19 cellular contexts compared by ENCODE assay signal in the genomic region with DNA sequence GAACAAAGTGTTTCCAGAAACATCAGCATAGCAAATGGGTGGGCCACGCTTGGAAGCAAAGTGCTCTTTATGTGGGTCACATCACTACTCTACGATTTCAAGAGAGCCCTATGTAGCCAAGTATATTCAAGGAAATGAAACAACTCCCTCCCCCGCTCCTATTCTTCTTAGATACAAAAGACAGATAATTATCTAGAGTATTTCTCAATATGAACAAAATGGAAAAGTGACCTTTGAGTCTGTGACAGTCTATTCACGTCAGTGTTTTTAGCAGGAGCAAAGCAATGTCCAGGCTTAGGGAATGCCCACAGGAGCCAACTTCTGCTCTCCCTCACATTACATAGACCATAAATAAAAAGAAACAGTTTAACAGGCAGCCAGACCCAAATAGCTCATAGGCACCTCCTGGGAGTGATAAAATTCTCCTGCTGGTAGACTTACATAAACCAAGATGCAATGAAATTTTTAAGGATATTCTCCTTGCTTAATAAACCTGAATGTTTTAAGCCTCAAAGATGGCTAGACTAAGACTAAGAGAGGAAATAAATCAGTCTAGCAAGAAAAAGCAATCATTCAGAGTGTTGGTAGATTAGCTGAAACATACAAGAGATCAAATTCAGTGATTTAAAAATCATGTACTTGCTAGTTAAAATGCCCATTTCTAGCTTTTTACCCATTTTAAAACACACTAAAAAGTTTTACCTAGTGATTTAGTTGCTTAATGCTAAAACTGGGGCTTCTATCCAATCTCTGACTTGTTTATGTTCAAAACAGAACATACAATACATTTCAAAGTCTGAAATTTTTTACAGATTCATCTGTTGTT.
DNase-seq lines count a peak whose midpoint lies in the region; ATAC-seq, FAIRE-seq and TF ChIP-seq lines count a peak whose summit lies in the region.
"Had no signal": no experiment of that assay in that cellular context is flagged by ENCODE, and none has a peak within 500 bp of the region (broad histone marks: within the 10 kb centered on the region; RNA-seq: fewer than 3 reads in every experiment).

No MANE protein-coding gene starts in this region.

- TF ChIP-seq CTCF in HEK293 (tag by site-specific recombination; IDR thresholded peaks at IDR 0.05) (no peak), body of pancreas (IDR thresholded peaks at IDR 0.05) (no peak), liver (IDR thresholded peaks at IDR 0.05; ENCODE audit: low read depth, low read length, missing input control) (no peak)

- peaks cover 11% of the 10 kb centered on the region for H3K4me1 ChIP-seq in HEK293 (ENCODE audit: control insufficient read depth, insufficient read depth, low read length)
- H3K4me1 ChIP-seq in body of pancreas: peaks cover 11% of the 10 kb centered on the region
- peaks cover 0 to 10% (median 5%) of the 10 kb centered on the region in 4 donors for H3K4me1 ChIP-seq in liver (ENCODE audit: control insufficient read depth in 4 of 4, insufficient read depth in 4 of 4, low read length in 3 of 4)
- peaks cover 9% of the 10 kb centered on the region for H3K4me1 ChIP-seq in skeletal muscle satellite cell (ENCODE audit: control insufficient read depth, insufficient read depth, low read length)
- H3K4me1 ChIP-seq: colonic mucosa had no signal

- H3K36me3 ChIP-seq in HEK293 (ENCODE audit: control insufficient read depth in 2 of 2, insufficient read depth in 1 of 2, low read length in 2 of 2) (no peaks in the 10 kb centered on the region), body of pancreas (replicated peaks in 1 of 2; ENCODE audit: insufficient read depth in 1 of 2, low read depth in 2 of 2) (no peaks in the 10 kb centered on the region), liver (ENCODE audit: control insufficient read depth in 4 of 4, insufficient read depth in 3 of 4, low read depth in 1 of 4, low read length in 3 of 4) (no peaks in the 10 kb centered on the region), skeletal muscle satellite cell (ENCODE audit: insufficient read depth, low read length) (no peaks in the 10 kb centered on the region)
- H3K36me3 ChIP-seq: colonic mucosa had no signal

- DNase-seq in body of pancreas: no peak
- no peak for DNase-seq in RCC 7860 (ENCODE audit: low spot score)
- no peak for DNase-seq in amygdala (lab: John Stamatoyannopoulos, UW)
- DNase-seq: activated CD8-positive, alpha-beta T cell treated with anti-CD3 and anti-CD28 coated beads for 36 hours; activated naive CD4-positive, alpha-beta T cell treated with anti-CD3 and anti-CD28 coated beads, Interleukin-2, amount 10 ng/mL, durations not matched to agents 7 days and 5 days; CD4-positive, CD25-positive, alpha-beta regulatory T cell; colonic mucosa; foreskin fibroblast; GDM1; islet precursor cell; NCI-H345; stimulated activated CD4-positive, alpha-beta T cell treated with anti-CD3 and anti-CD28 coated beads, Interleukin-2, amount 100 ng/mL, for 24 hours; stimulated activated naive B cell treated with anti-CD40 and anti-IgM and Interleukin-4, amounts not matched to agents 10 μg/mL and 1 μg/mL and 100 μg/mL, for 72 hours had no signal

- 63 to 72% methylated on average over 4 of the region's 4 CpGs for WGBS in body of pancreas, 2 donors
- WGBS in liver: 53% methylated on average over 4 of the region's 4 CpGs

- CTCF ChIA-PET in HEK293 (lab: Yijun Ruan, JAX): interaction anchor here (0.6 kb wide), 1 partner anchor 11 kb away, joined by 3 read pairs; no protein-coding TSS in a partner anchor

- H3K27me3 ChIP-seq in body of pancreas (no peaks in the 10 kb centered on the region), liver (ENCODE audit: control insufficient read depth in 4 of 4, insufficient read depth in 4 of 4, low read length in 3 of 4) (no peaks in the 10 kb centered on the region), skeletal muscle satellite cell (ENCODE audit: control insufficient read depth, insufficient read depth, low read length) (no peaks in the 10 kb centered on the region)
- H3K27me3 ChIP-seq: colonic mucosa had no signal

- H3K9me3 ChIP-seq in HEK293 (ENCODE audit: control insufficient read depth, insufficient read depth, low read depth, low read length): no peaks in the 10 kb centered on the region
- H3K9me3 ChIP-seq in body of pancreas: no peaks in the 10 kb centered on the region
- no peaks in the 10 kb centered on the region for H3K9me3 ChIP-seq in liver (ENCODE audit: control insufficient read depth in 4 of 4, low read length in 3 of 4)
- H3K9me3 ChIP-seq in skeletal muscle satellite cell (replicated peaks; ENCODE audit: low read length): no peaks in the 10 kb centered on the region
- H3K9me3 ChIP-seq: colonic mucosa had no signal

- intact Hi-C loops in body of pancreas (cut with DNase I): no loop called here

- POLR2A ChIA-PET in HEK293 (lab: Yijun Ruan, JAX): no interaction called here

- no peak overlapping the region for H3K9ac ChIP-seq in liver (ENCODE audit: low read depth in 1 of 2, low read length in 2 of 2)
- peak overlapping the region; percentile 17 for H3K9ac ChIP-seq in skeletal muscle satellite cell (ENCODE audit: low read depth, low read length)

- no peak for TF ChIP-seq POLR2A in body of pancreas (IDR thresholded peaks at IDR 0.05)

- H3K4me3 ChIP-seq in HEK293 (ENCODE audit: low read depth, low read length): no peak overlapping the region
- no peak overlapping the region for H3K4me3 ChIP-seq in body of pancreas
- no peak overlapping the region for H3K4me3 ChIP-seq in liver (ENCODE audit: low read depth in 1 of 3, low read length in 3 of 3)
- H3K4me3 ChIP-seq in skeletal muscle satellite cell (ENCODE audit: low read length): no peak overlapping the region
- H3K4me3 ChIP-seq: colonic mucosa, K562 had no signal

- no peak for FAIRE-seq in RCC 7860 (lab: Jason Lieb, UNC)
- FAIRE-seq: K562 had no signal

- H3K4me2 ChIP-seq in skeletal muscle satellite cell (ENCODE audit: low read length): no peak overlapping the region

- H3K27ac ChIP-seq in HEK293 (ENCODE audit: extremely low read depth, low read depth, low read length) (no peak overlapping the region), body of pancreas (no peak overlapping the region), liver (ENCODE audit: low read depth in 1 of 2, low read length in 2 of 2) (peak overlapping the region; percentile 44 to 62)
- H3K27ac ChIP-seq: colonic mucosa had no signal

- peak in 1 of 2 donors; percentile 40 for TF ChIP-seq RAD21 in liver (IDR thresholded peaks at IDR 0.05)

- peak; percentile 68 for ATAC-seq in body of pancreas
- no peak for ATAC-seq in SK-N-SH treated with all-trans-retinoic acid at 6 μM for 48 hours
- ATAC-seq in HG03520 (IDR thresholded peaks at IDR 0.05; ENCODE audit: unreplicated experiment): no peak
- ATAC-seq: activated CD8-positive, alpha-beta T cell treated with anti-CD3 and anti-CD28 coated beads for 36 hours; K562; stimulated activated naive B cell treated with anti-CD40 and anti-IgM and Interleukin-4, amounts not matched to agents 10 μg/mL and 1 μg/mL and 100 μg/mL, for 72 hours had no signal

TF ChIP-seq in HEK293, 187 proteins besides CTCF, POLR2A, EP300 and RAD21 (continues in another document):
- TF ChIP-seq, protein P1, sequence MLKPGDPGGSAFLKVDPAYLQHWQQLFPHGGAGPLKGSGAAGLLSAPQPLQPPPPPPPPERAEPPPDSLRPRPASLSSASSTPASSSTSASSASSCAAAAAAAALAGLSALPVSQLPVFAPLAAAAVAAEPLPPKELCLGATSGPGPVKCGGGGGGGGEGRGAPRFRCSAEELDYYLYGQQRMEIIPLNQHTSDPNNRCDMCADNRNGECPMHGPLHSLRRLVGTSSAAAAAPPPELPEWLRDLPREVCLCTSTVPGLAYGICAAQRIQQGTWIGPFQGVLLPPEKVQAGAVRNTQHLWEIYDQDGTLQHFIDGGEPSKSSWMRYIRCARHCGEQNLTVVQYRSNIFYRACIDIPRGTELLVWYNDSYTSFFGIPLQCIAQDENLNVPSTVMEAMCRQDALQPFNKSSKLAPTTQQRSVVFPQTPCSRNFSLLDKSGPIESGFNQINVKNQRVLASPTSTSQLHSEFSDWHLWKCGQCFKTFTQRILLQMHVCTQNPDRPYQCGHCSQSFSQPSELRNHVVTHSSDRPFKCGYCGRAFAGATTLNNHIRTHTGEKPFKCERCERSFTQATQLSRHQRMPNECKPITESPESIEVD (tag by site-specific recombination; IDR thresholded peaks at IDR 0.05): peak; percentile 94
- peak; percentile 66; the same call in 1 of the 2 replicates for TF ChIP-seq BCL11B (tag by site-specific recombination; IDR thresholded peaks at IDR 0.05; ENCODE audit: low read depth)

TF ChIP-seq in liver, 16 proteins besides CTCF, POLR2A, EP300 and RAD21 (continues in another document):
- TF ChIP-seq NR2F2 (IDR thresholded peaks at IDR 0.05): no peak

TF ChIP-seq in SK-N-SH treated with all-trans-retinoic acid at 6 μM for 48 hours, 23 proteins besides CTCF, POLR2A, EP300 and RAD21:
- TF ChIP-seq ESRRG (CRISPR knock-in tag; IDR thresholded peaks at IDR 0.05) (no peak), TOX (CRISPR knock-in tag; IDR thresholded peaks at IDR 0.05; ENCODE audit: borderline replicate concordance) (no peak), GLIS3 (CRISPR knock-in tag; IDR thresholded peaks at IDR 0.05) (no peak), ZNF8 (CRISPR knock-in tag; IDR thresholded peaks at IDR 0.05) (no peak), ZFP30 (CRISPR knock-in tag; IDR thresholded peaks at IDR 0.05) (no peak)
- TF ChIP-seq, protein P2, sequence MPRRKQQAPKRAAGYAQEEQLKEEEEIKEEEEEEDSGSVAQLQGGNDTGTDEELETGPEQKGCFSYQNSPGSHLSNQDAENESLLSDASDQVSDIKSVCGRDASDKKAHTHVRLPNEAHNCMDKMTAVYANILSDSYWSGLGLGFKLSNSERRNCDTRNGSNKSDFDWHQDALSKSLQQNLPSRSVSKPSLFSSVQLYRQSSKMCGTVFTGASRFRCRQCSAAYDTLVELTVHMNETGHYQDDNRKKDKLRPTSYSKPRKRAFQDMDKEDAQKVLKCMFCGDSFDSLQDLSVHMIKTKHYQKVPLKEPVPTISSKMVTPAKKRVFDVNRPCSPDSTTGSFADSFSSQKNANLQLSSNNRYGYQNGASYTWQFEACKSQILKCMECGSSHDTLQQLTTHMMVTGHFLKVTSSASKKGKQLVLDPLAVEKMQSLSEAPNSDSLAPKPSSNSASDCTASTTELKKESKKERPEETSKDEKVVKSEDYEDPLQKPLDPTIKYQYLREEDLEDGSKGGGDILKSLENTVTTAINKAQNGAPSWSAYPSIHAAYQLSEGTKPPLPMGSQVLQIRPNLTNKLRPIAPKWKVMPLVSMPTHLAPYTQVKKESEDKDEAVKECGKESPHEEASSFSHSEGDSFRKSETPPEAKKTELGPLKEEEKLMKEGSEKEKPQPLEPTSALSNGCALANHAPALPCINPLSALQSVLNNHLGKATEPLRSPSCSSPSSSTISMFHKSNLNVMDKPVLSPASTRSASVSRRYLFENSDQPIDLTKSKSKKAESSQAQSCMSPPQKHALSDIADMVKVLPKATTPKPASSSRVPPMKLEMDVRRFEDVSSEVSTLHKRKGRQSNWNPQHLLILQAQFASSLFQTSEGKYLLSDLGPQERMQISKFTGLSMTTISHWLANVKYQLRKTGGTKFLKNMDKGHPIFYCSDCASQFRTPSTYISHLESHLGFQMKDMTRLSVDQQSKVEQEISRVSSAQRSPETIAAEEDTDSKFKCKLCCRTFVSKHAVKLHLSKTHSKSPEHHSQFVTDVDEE (CRISPR knock-in tag; IDR thresholded peaks at IDR 0.05): no peak

Comparison
In these comparisons a context has a peak if more than half of its experiments do, and no peak if none do; other contexts are left out.
1. H3K27ac ChIP-seq: peak in liver (2 of 2); none in HEK293 (single experiment) and body of pancreas (0 of 4).